ENCODE assay signal across 1 cellular context in genomic region chr13:28320884-28321574, GRCh38.
TF ChIP-seq lines count a peak whose summit lies in the region.

No MANE protein-coding gene starts in this region.

TF ChIP-seq in HepG2, 621 proteins besides CTCF, POLR2A, EP300 and RAD21 (continued from another document):
- TF ChIP-seq PBX2 (CRISPR knock-in tag; IDR thresholded peaks at IDR 0.05) (no peak), RARA (CRISPR knock-in tag; IDR thresholded peaks at IDR 0.05) (peak; percentile 48; the same call in 1 of the 2 replicates), YEATS4 (CRISPR knock-in tag; IDR thresholded peaks at IDR 0.05; ENCODE audit: borderline replicate concordance) (no peak), FOXA1 (IDR thresholded peaks at IDR 0.05) (no peak), FOXA1 (CRISPR knock-in tag; IDR thresholded peaks at IDR 0.05) (0 out of 2 replicates have a peak, but pooled peaks have one; percentile 37), GMEB1 (CRISPR knock-in tag; IDR thresholded peaks at IDR 0.05; ENCODE audit: borderline replicate concordance) (no peak), ZBTB49 (CRISPR knock-in tag; IDR thresholded peaks at IDR 0.05; ENCODE audit: borderline replicate concordance) (no peak)
TF ChIP-seq in HepG2: peak in this region for 9.
